8 cellular contexts compared by ENCODE assay signal in the genomic region with DNA sequence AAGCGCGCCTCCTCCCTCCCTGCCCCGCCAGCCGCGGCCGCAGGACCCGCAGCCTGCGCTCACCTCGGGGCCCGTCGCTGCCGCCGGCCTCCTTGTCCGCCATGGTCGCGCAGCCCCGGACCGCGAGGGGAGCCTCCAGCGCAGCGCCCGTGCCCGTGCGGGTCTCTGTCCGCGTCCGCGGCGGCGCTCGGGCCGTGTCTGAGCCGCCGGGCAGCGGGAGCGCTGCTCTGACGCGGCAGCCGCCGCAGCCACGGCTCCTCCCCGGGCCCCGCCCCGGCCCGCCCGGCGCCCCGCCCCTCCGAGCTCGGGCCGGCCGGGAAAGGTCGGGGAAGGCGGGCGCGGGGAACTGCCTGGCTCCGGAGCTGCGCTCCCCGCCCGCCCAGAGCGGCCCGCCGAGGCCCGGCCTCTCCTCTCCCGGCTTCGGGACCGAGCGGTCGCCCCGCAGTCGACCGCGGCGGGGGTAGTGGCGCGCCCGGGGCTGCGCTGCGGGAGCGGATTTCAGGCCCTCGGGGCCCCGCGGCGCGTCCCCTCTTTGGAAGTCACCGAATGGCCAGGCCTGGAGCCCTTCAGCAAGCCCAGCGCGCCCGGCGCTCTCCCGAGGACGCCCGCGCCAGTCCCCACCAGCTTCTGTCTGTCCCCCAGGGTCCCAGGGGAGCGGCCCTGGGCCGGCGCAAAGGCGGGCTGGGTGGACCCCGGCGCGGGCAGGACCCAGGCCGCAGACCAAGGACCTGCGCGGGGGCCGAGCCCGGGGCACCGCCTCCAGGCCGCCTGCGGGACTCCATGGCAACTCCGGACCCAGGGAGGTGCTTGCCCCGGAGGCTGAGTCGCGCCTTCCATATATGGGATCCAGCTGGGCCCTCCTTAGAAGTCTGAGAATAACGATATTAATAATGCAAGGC. TPM values are rescaled to one million over a fixed set of nuclear protein-coding genes. Genes with fewer than 3 reads are reported as not detected.
DNase-seq lines count a peak whose midpoint lies in the region; ATAC-seq and TF ChIP-seq lines count a peak whose summit lies in the region.

A gene with protein sequence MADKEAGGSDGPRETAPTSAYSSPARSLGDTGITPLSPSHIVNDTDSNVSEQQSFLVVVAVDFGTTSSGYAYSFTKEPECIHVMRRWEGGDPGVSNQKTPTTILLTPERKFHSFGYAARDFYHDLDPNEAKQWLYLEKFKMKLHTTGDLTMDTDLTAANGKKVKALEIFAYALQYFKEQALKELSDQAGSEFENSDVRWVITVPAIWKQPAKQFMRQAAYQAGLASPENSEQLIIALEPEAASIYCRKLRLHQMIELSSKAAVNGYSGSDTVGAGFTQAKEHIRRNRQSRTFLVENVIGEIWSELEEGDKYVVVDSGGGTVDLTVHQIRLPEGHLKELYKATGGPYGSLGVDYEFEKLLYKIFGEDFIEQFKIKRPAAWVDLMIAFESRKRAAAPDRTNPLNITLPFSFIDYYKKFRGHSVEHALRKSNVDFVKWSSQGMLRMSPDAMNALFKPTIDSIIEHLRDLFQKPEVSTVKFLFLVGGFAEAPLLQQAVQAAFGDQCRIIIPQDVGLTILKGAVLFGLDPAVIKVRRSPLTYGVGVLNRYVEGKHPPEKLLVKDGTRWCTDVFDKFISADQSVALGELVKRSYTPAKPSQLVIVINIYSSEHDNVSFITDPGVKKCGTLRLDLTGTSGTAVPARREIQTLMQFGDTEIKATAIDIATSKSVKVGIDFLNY (minus strand): TSS at position 200 of the 899 bp plus-strand sequence. CDS start 97 bp downstream, at position 103.

- H3K9ac ChIP-seq in iPS-15b (ENCODE audit: low read depth, low read length): peak within 1 kb of the TSS; percentile 37

- H3K27me3 ChIP-seq in brain microvascular endothelial cell (replicated peaks) (no peaks in the 10 kb centered on the region), iPS-15b (ENCODE audit: control insufficient read depth, insufficient read depth, low read length) (peaks cover 56% of the 10 kb centered on the region)

- ATAC-seq in GM21381 (IDR thresholded peaks at IDR 0.05; ENCODE audit: unreplicated experiment): peak; percentile 97

- in situ Hi-C loops in brain microvascular endothelial cell (cut with HindIII; ENCODE audit: low pct_ligation_motif_present, low sequenced_read_pairs): no loop called here

- peaks cover 2% of the 10 kb centered on the region for H3K4me1 Mint-ChIP-seq in T-helper 2 cell treated with Interferon-gamma antibody and Interleukin-4, amounts not matched to agents 5 μg/mL and 100 μg/mL, for 36 hours (ENCODE audit: low read depth)

- H3K4me3 Mint-ChIP-seq in T-helper 2 cell treated with Interferon-gamma antibody and Interleukin-4, amounts not matched to agents 5 μg/mL and 100 μg/mL, for 36 hours: peak within 1 kb of the TSS; percentile 65

- H3K36me3 ChIP-seq in brain microvascular endothelial cell (replicated peaks) (no peaks in the 10 kb centered on the region), iPS-15b (ENCODE audit: control insufficient read depth, insufficient read depth, low read length) (no peaks in the 10 kb centered on the region)

- no peaks in the 10 kb centered on the region for H3K9me3 ChIP-seq in iPS-15b (ENCODE audit: control insufficient read depth, insufficient read depth, low read length)

- H3K27ac ChIP-seq in brain microvascular endothelial cell: peak within 1 kb of the TSS; percentile 65

- H3K36me3 Mint-ChIP-seq in T-helper 2 cell treated with Interferon-gamma antibody and Interleukin-4, amounts not matched to agents 5 μg/mL and 100 μg/mL, for 36 hours (ENCODE audit: low read depth): no peaks in the 10 kb centered on the region

- no peaks in the 10 kb centered on the region for H3K4me1 ChIP-seq in iPS-15b (ENCODE audit: control insufficient read depth, insufficient read depth, low read length)

- H3K27me3 Mint-ChIP-seq in T-helper 2 cell treated with Interferon-gamma antibody and Interleukin-4, amounts not matched to agents 5 μg/mL and 100 μg/mL, for 36 hours (ENCODE audit: low read depth): peaks cover 54% of the 10 kb centered on the region

- TF ChIP-seq CTCF in brain microvascular endothelial cell (IDR thresholded peaks at IDR 0.05; ENCODE audit: low read depth, low read length, missing control alignments): no peak

- no peaks in the 10 kb centered on the region for H3K9me3 Mint-ChIP-seq in T-helper 2 cell treated with Interferon-gamma antibody and Interleukin-4, amounts not matched to agents 5 μg/mL and 100 μg/mL, for 36 hours

- H3K4me3 ChIP-seq in brain microvascular endothelial cell (ENCODE audit: low read depth, low read length): peak within 1 kb of the TSS; percentile 54
- peak within 1 kb of the TSS; percentile 53 for H3K4me3 ChIP-seq in iPS-15b (ENCODE audit: low read depth, low read length)

- no peak within 1 kb of the TSS for H3K27ac Mint-ChIP-seq in T-helper 2 cell treated with Interferon-gamma antibody and Interleukin-4, amounts not matched to agents 5 μg/mL and 100 μg/mL, for 36 hours

- peak; percentile 27 for DNase-seq in DMS153 (lab: John Stamatoyannopoulos, UW)
- DNase-seq in HPDE6-E6E7 (ENCODE audit: extremely low spot score): peak; percentile 79
- DNase-seq in T-helper 2 cell treated with Interferon-gamma antibody and Interleukin-4, amounts not matched to agents 5 μg/mL and 100 μg/mL, for 36 hours (ENCODE audit: low spot score): peak; percentile 58
- DNase-seq in brain microvascular endothelial cell: peak; percentile 90
- DNase-seq in renal cortical epithelial cell (ENCODE audit: low read depth): peak; percentile 70
- no peak for DNase-seq in KG1 (lab: John Stamatoyannopoulos, UW)

RNA-seq across cellular contexts. Expression of the gene that starts here (rescaled TPM):
- 24.7 and 79.5 TPM in 2 replicates for total RNA-seq in renal cortical epithelial cell
